35 cellular contexts compared by ENCODE assay signal in genomic region chrX:77298296-77298695, GRCh38.
"Had no signal": no experiment of that assay in that cellular context is flagged by ENCODE, and none has a peak within 500 bp of the region (broad histone marks: within the 10 kb centered on the region; RNA-seq: fewer than 3 reads in every experiment).

No MANE protein-coding gene starts in this region.

- FAIRE-seq: TTC549 had no signal

- H3K4me3 Mint-ChIP-seq: activated B cell treated with CpG ODN at 0.5 μM for 24 hours; activated CD4-positive, alpha-beta memory T cell treated with anti-CD3 and anti-CD28 coated beads, Interleukin-2, amount 10 ng/mL, durations not matched to agents 7 days and 5 days; activated CD4-positive, alpha-beta T cell treated with anti-CD3 and anti-CD28 coated beads, Interleukin-2, amount 10 ng/mL, durations not matched to agents 7 days and 5 days; activated CD8-positive, alpha-beta memory T cell treated with anti-CD3 and anti-CD28 coated beads, Interleukin-2, amount 10 ng/mL, durations not matched to agents 7 days and 5 days; activated CD8-positive, alpha-beta T cell treated with anti-CD3 and anti-CD28 coated beads, Interleukin-2, amount 10 ng/mL, durations not matched to agents 7 days and 5 days; activated naive CD4-positive, alpha-beta T cell treated with anti-CD3 and anti-CD28 coated beads, Interleukin-2, amount 10 ng/mL, durations not matched to agents 7 days and 5 days; activated naive CD4-positive, alpha-beta T cell treated with anti-CD3 and anti-CD28 coated beads, Interleukin-2, amount 50 U/mL, for 24 hours; activated naive CD8-positive, alpha-beta T cell; activated naive CD8-positive, alpha-beta T cell treated with anti-CD3 and anti-CD28 coated beads, Interleukin-2, amount 10 ng/mL, durations not matched to agents 7 days and 5 days; activated naive CD8-positive, alpha-beta T cell treated with anti-CD3 and anti-CD28 coated beads, Interleukin-2, amount 50 U/mL, for 24 hours; activated T-cell treated with anti-CD3 and anti-CD28 coated beads, Interleukin-2, amount 50 U/mL, for 24 hours; T-helper 1 cell treated with Interleukin-12 subunit alpha and Interleukin-12 subunit beta and Interleukin-4 antibody, amounts not matched to agents 30 μg/mL and 1 μg/mL, for 36 hours; T-helper 2 cell treated with Interferon-gamma antibody and Interleukin-4, amounts not matched to agents 5 μg/mL and 100 μg/mL, for 36 hours had no signal

- H3K27me3 ChIP-seq: ascending aorta, body of pancreas, brain microvascular endothelial cell had no signal

- H3K27ac Mint-ChIP-seq: activated B cell treated with CpG ODN at 0.5 μM for 24 hours; activated CD4-positive, alpha-beta memory T cell treated with anti-CD3 and anti-CD28 coated beads, Interleukin-2, amount 10 ng/mL, durations not matched to agents 7 days and 5 days; activated CD4-positive, alpha-beta T cell treated with anti-CD3 and anti-CD28 coated beads, Interleukin-2, amount 10 ng/mL, durations not matched to agents 7 days and 5 days; activated CD8-positive, alpha-beta memory T cell treated with anti-CD3 and anti-CD28 coated beads, Interleukin-2, amount 10 ng/mL, durations not matched to agents 7 days and 5 days; activated CD8-positive, alpha-beta T cell treated with anti-CD3 and anti-CD28 coated beads, Interleukin-2, amount 10 ng/mL, durations not matched to agents 7 days and 5 days; activated naive CD4-positive, alpha-beta T cell treated with anti-CD3 and anti-CD28 coated beads, Interleukin-2, amount 10 ng/mL, durations not matched to agents 7 days and 5 days; activated naive CD4-positive, alpha-beta T cell treated with anti-CD3 and anti-CD28 coated beads, Interleukin-2, amount 50 U/mL, for 24 hours; activated naive CD8-positive, alpha-beta T cell; activated naive CD8-positive, alpha-beta T cell treated with anti-CD3 and anti-CD28 coated beads, Interleukin-2, amount 10 ng/mL, durations not matched to agents 7 days and 5 days; activated naive CD8-positive, alpha-beta T cell treated with anti-CD3 and anti-CD28 coated beads, Interleukin-2, amount 50 U/mL, for 24 hours; activated T-cell treated with anti-CD3 and anti-CD28 coated beads, Interleukin-2, amount 50 U/mL, for 24 hours; activated T-helper 2 cell treated with anti-CD3 and anti-CD28 coated beads, Interferon-gamma antibody, Interleukin-2, Interleukin-4, amounts not matched to agents 10 μg/mL and 5 μg/mL and 100 μg/mL, durations not matched to agents 14 hours and 24 hours and 36 hours; T-helper 1 cell treated with Interleukin-12 subunit alpha and Interleukin-12 subunit beta and Interleukin-4 antibody, amounts not matched to agents 30 μg/mL and 1 μg/mL, for 36 hours; T-helper 2 cell treated with Interferon-gamma antibody and Interleukin-4, amounts not matched to agents 5 μg/mL and 100 μg/mL, for 36 hours had no signal

- H3K27ac ChIP-seq: ascending aorta, body of pancreas, brain microvascular endothelial cell, breast epithelium, VCaP had no signal

- H3K27me3 Mint-ChIP-seq: activated B cell treated with CpG ODN at 0.5 μM for 24 hours; activated CD4-positive, alpha-beta memory T cell treated with anti-CD3 and anti-CD28 coated beads, Interleukin-2, amount 10 ng/mL, durations not matched to agents 7 days and 5 days; activated CD4-positive, alpha-beta T cell treated with anti-CD3 and anti-CD28 coated beads, Interleukin-2, amount 10 ng/mL, durations not matched to agents 7 days and 5 days; activated CD8-positive, alpha-beta memory T cell treated with anti-CD3 and anti-CD28 coated beads, Interleukin-2, amount 10 ng/mL, durations not matched to agents 7 days and 5 days; activated naive CD4-positive, alpha-beta T cell treated with anti-CD3 and anti-CD28 coated beads, Interleukin-2, amount 10 ng/mL, durations not matched to agents 7 days and 5 days; activated naive CD4-positive, alpha-beta T cell treated with anti-CD3 and anti-CD28 coated beads, Interleukin-2, amount 50 U/mL, for 24 hours; activated naive CD8-positive, alpha-beta T cell; activated naive CD8-positive, alpha-beta T cell treated with anti-CD3 and anti-CD28 coated beads, Interleukin-2, amount 10 ng/mL, durations not matched to agents 7 days and 5 days; activated naive CD8-positive, alpha-beta T cell treated with anti-CD3 and anti-CD28 coated beads, Interleukin-2, amount 50 U/mL, for 24 hours had no signal

- H3K4me3 ChIP-seq: ascending aorta, body of pancreas, breast epithelium had no signal

- H3K4me1 ChIP-seq: ascending aorta, body of pancreas, breast epithelium had no signal

- H3K4me1 Mint-ChIP-seq: activated B cell treated with CpG ODN at 0.5 μM for 24 hours; activated CD4-positive, alpha-beta memory T cell treated with anti-CD3 and anti-CD28 coated beads, Interleukin-2, amount 10 ng/mL, durations not matched to agents 7 days and 5 days; activated CD4-positive, alpha-beta T cell treated with anti-CD3 and anti-CD28 coated beads, Interleukin-2, amount 10 ng/mL, durations not matched to agents 7 days and 5 days; activated CD8-positive, alpha-beta memory T cell treated with anti-CD3 and anti-CD28 coated beads, Interleukin-2, amount 10 ng/mL, durations not matched to agents 7 days and 5 days; activated naive CD4-positive, alpha-beta T cell treated with anti-CD3 and anti-CD28 coated beads, Interleukin-2, amount 10 ng/mL, durations not matched to agents 7 days and 5 days; activated naive CD4-positive, alpha-beta T cell treated with anti-CD3 and anti-CD28 coated beads, Interleukin-2, amount 50 U/mL, for 24 hours; activated naive CD8-positive, alpha-beta T cell treated with anti-CD3 and anti-CD28 coated beads, Interleukin-2, amount 10 ng/mL, durations not matched to agents 7 days and 5 days; activated naive CD8-positive, alpha-beta T cell treated with anti-CD3 and anti-CD28 coated beads, Interleukin-2, amount 50 U/mL, for 24 hours had no signal

- H3K36me3 ChIP-seq: ascending aorta, brain microvascular endothelial cell, breast epithelium had no signal

- H3K9me3 ChIP-seq: ascending aorta, body of pancreas had no signal

- H3K36me3 Mint-ChIP-seq: activated CD8-positive, alpha-beta memory T cell treated with anti-CD3 and anti-CD28 coated beads, Interleukin-2, amount 10 ng/mL, durations not matched to agents 7 days and 5 days; activated naive CD4-positive, alpha-beta T cell treated with anti-CD3 and anti-CD28 coated beads, Interleukin-2, amount 10 ng/mL, durations not matched to agents 7 days and 5 days; activated naive CD4-positive, alpha-beta T cell treated with anti-CD3 and anti-CD28 coated beads, Interleukin-2, amount 50 U/mL, for 24 hours; activated naive CD8-positive, alpha-beta T cell; activated naive CD8-positive, alpha-beta T cell treated with anti-CD3 and anti-CD28 coated beads, Interleukin-2, amount 10 ng/mL, durations not matched to agents 7 days and 5 days had no signal

- ATAC-seq: activated CD8-positive, alpha-beta memory T cell treated with anti-CD3 and anti-CD28 coated beads, Interleukin-2, amount 10 ng/mL, durations not matched to agents 7 days and 5 days; activated CD8-positive, alpha-beta T cell treated with anti-CD3 and anti-CD28 coated beads, Interleukin-2, amount 10 ng/mL, durations not matched to agents 7 days and 5 days; activated naive CD8-positive, alpha-beta T cell treated with anti-CD3 and anti-CD28 coated beads, Interleukin-2, amount 50 U/mL, for 24 hours; body of pancreas had no signal

- DNase-seq: activated B cell treated with CpG ODN at 0.5 μM for 24 hours; activated CD4-positive, alpha-beta memory T cell treated with anti-CD3 and anti-CD28 coated beads, Interleukin-2, amount 10 ng/mL, durations not matched to agents 7 days and 5 days; activated CD4-positive, alpha-beta T cell treated with anti-CD3 and anti-CD28 coated beads for 4 hours; activated CD4-positive, alpha-beta T cell treated with anti-CD3 and anti-CD28 coated beads, Interleukin-2, amount 10 ng/mL, durations not matched to agents 7 days and 5 days; activated CD4-positive, alpha-beta T cell treated with anti-CD3 and anti-CD28 coated beads, Interleukin-2, amount 50 U/mL, for 48 hours; activated CD4-positive, CD25-positive, alpha-beta regulatory T cell treated with anti-CD3 and anti-CD28 coated beads, Interleukin-2, amount 50 U/mL, for 72 hours; activated CD8-positive, alpha-beta memory T cell treated with anti-CD3 and anti-CD28 coated beads for 24 hours; activated CD8-positive, alpha-beta memory T cell treated with anti-CD3 and anti-CD28 coated beads, Interleukin-2, amount 10 ng/mL, durations not matched to agents 7 days and 5 days; activated CD8-positive, alpha-beta memory T cell treated with anti-CD3 and anti-CD28 coated beads, Interleukin-2, amount 50 U/mL, for 48 hours; activated CD8-positive, alpha-beta T cell treated with anti-CD3 and anti-CD28 coated beads, Interleukin-2, amount 10 ng/mL, durations not matched to agents 7 days and 5 days; activated effector memory CD4-positive, alpha-beta T cell treated with Interleukin-2 at 50 U/mL for 16 hours; activated gamma-delta T cell; activated naive CD4-positive, alpha-beta T cell treated with anti-CD3 and anti-CD28 coated beads, Interleukin-2, amount 10 ng/mL, durations not matched to agents 7 days and 5 days; activated naive CD4-positive, alpha-beta T cell treated with Interleukin-2 at 50 U/mL for 16 hours; activated naive CD8-positive, alpha-beta T cell treated with anti-CD3 and anti-CD28 coated beads, Interleukin-2, amount 10 ng/mL, durations not matched to agents 7 days and 5 days; activated naive CD8-positive, alpha-beta T cell treated with anti-CD3 and anti-CD28 coated beads, Interleukin-2, amount 50 U/mL, for 24 hours; activated T-cell treated with anti-CD3 and anti-CD28 coated beads, Interleukin-2, amount 50 U/mL, for 24 hours; activated T-cell treated with anti-CD3 and anti-CD28 coated beads, Interleukin-2, amount 50 U/mL, for 48 hours; amygdala; anterior cingulate cortex; body of pancreas; brain microvascular endothelial cell; central memory CD4-positive, alpha-beta T cell; T-helper 1 cell; T-helper 2 cell; T-helper 9 cell had no signal

- H3K9me3 Mint-ChIP-seq: activated CD4-positive, alpha-beta memory T cell treated with anti-CD3 and anti-CD28 coated beads, Interleukin-2, amount 10 ng/mL, durations not matched to agents 7 days and 5 days had no signal
